26 cellular contexts compared by ENCODE assay signal in the genomic region with DNA sequence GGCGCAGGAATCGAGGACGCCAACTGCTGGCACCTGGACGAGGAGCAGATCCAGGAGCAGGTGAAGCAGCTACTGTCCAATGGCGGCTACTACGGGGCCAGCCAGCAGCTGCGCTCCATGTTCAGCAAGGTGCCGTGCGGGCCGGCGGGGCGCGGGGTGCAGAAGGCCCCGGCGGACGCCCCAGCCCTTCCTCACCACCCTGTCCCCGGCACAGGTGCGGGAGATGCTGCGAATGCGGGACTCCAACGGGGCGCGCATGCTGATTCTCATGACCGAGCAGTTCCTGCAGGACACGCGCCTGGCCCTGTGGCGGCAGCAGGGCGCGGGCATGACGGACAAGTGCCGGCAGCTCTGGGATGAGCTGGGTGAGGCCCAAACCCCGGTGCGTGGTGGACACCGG.
"Had no signal": no experiment of that assay in that cellular context is flagged by ENCODE, and none has a peak within 500 bp of the region (broad histone marks: within the 10 kb centered on the region; RNA-seq: fewer than 3 reads in every experiment).

No MANE protein-coding gene starts in this region.

- H3K4me1 Mint-ChIP-seq: immature natural killer cell; naive thymus-derived CD8-positive, alpha-beta T cell; nephron; neural crest cell had no signal

- H3K4me2 ChIP-seq: smooth muscle cell had no signal

- H3K4me1 ChIP-seq: left lung, lower lobe of right lung, parathyroid adenoma, psoas muscle, right lobe of liver, suprapubic skin, tibial artery, vagina had no signal

- H2AFZ ChIP-seq: parathyroid adenoma had no signal

- ATAC-seq: left colon; left lung; naive thymus-derived CD8-positive, alpha-beta T cell had no signal

- H3K27ac ChIP-seq: left lung, lower lobe of right lung, parathyroid adenoma, psoas muscle, right lobe of liver, suprapubic skin, thoracic aorta, tibial artery, vagina had no signal

- H3K9me3 Mint-ChIP-seq: immature natural killer cell; naive thymus-derived CD8-positive, alpha-beta T cell; nephron; neural crest cell; stimulated activated naive CD8-positive, alpha-beta T cell treated with anti-CD3 and anti-CD28 coated beads, Interleukin-15, Interleukin-2, amounts not matched to agents 100 ng/mL and 50 ng/mL, for 24 hours had no signal

- H3K27me3 ChIP-seq: left lung, right lobe of liver, suprapubic skin, tibial artery, vagina had no signal

- H3K79me2 ChIP-seq: parathyroid adenoma had no signal

- DNase-seq: hypothalamus; immature natural killer cell; kidney; left colon; left lung; lower lobe of right lung; mammary epithelial cell; mesenchymal stem cell; naive thymus-derived CD8-positive, alpha-beta T cell; nucleus accumbens; psoas muscle; right lobe of liver; stimulated activated CD4-positive, alpha-beta T cell treated with anti-CD3 and anti-CD28 coated beads, Interleukin-1b, Interleukin-23, amount 100 ng/mL, for 48 hours; stimulated activated CD4-positive, alpha-beta T cell treated with anti-CD3 and anti-CD28 coated beads, Interleukin-2, amount 100 ng/mL, for 48 hours; stimulated activated CD4-positive, alpha-beta T cell treated with anti-CD3 and anti-CD28 coated beads, Interleukin-4, amount 100 ng/mL, for 4 hours; stimulated activated CD8-positive, alpha-beta memory T cell treated with anti-CD3 and anti-CD28 coated beads, Interleukin-4, amount 100 ng/mL, for 48 hours; stimulated activated naive CD4-positive, alpha-beta T cell; tibial artery had no signal

- H3K9me3 ChIP-seq: left lung, lower lobe of right lung, psoas muscle, right lobe of liver, suprapubic skin, thoracic aorta, tibial artery, vagina had no signal

- H3K27ac Mint-ChIP-seq: nephron; stimulated activated naive CD8-positive, alpha-beta T cell treated with anti-CD3 and anti-CD28 coated beads, Interleukin-15, Interleukin-2, amounts not matched to agents 100 ng/mL and 50 ng/mL, for 24 hours had no signal

- H3K27me3 Mint-ChIP-seq: naive thymus-derived CD8-positive, alpha-beta T cell; stimulated activated naive CD8-positive, alpha-beta T cell treated with anti-CD3 and anti-CD28 coated beads, Interleukin-15, Interleukin-2, amounts not matched to agents 100 ng/mL and 50 ng/mL, for 24 hours had no signal

- H3K4me3 Mint-ChIP-seq: immature natural killer cell; naive thymus-derived CD8-positive, alpha-beta T cell; nephron; neural crest cell; stimulated activated naive CD8-positive, alpha-beta T cell treated with anti-CD3 and anti-CD28 coated beads, Interleukin-15, Interleukin-2, amounts not matched to agents 100 ng/mL and 50 ng/mL, for 24 hours had no signal

- H3K4me3 ChIP-seq: left lung, lower lobe of right lung, psoas muscle, right lobe of liver, smooth muscle cell, suprapubic skin, thoracic aorta, tibial artery, vagina had no signal
